ENCODE assay signal across 8 cellular contexts in genomic region chr1:207495816-207496792, GRCh38.
DNase-seq lines count a peak whose midpoint lies in the region; TF ChIP-seq lines count a peak whose summit lies in the region.

TSS of gene CR1 (plus strand) at chr1:207496157. CDS start at chr1:207496268, 111 bp downstream.

- H3K4me1 ChIP-seq in HEK293 (ENCODE audit: control insufficient read depth, insufficient read depth, low read length): no peaks in the 10 kb centered on the region
- no peaks in the 10 kb centered on the region for H3K4me1 ChIP-seq in iPS-20b (ENCODE audit: insufficient read depth, low read length)

- H3K27me3 Mint-ChIP-seq in activated naive CD8-positive, alpha-beta T cell: peaks cover 9% of the 10 kb centered on the region

- DNase-seq in GM10248 (ENCODE audit: extremely low spot score): peak; percentile 43
- DNase-seq in NOMO-1 treated with dmso at 0.1 percent for 144 hours (lab: John Stamatoyannopoulos, UW; ENCODE audit: unreplicated experiment): peak; percentile 68
- DNase-seq in stimulated activated CD4-positive, alpha-beta T cell treated with anti-CD3 and anti-CD28 coated beads, Interleukin-15, amount 100 ng/mL, for 24 hours: peak; percentile 54
- no peak for DNase-seq in NCI-H2029 treated with DMSO at 0.1 percent for 48 hours (lab: John Stamatoyannopoulos, UW)
- no peak for DNase-seq in WERI-Rb-1

- peaks cover 20% of the 10 kb centered on the region for H3K4me1 Mint-ChIP-seq in activated naive CD8-positive, alpha-beta T cell (ENCODE audit: low read depth)

- H3K27me3 ChIP-seq in iPS-20b (ENCODE audit: insufficient read depth, low read length): peaks cover 53% of the 10 kb centered on the region
- H3K27me3 ChIP-seq in WERI-Rb-1 (ENCODE audit: insufficient read depth, low read depth, severe bottlenecking): peaks cover 98% of the 10 kb centered on the region

- H3K4me3 ChIP-seq in HEK293 (ENCODE audit: low read depth, low read length): peak within 1 kb of the TSS; percentile 25
- H3K4me3 ChIP-seq in iPS-20b (ENCODE audit: low read length): peak within 1 kb of the TSS; percentile 82
- H3K4me3 ChIP-seq in WERI-Rb-1 (ENCODE audit: low read depth, low read length): no peak within 1 kb of the TSS

- H3K9me3 ChIP-seq in HEK293 (ENCODE audit: control insufficient read depth, insufficient read depth, low read depth, low read length) (no peaks in the 10 kb centered on the region), iPS-20b (ENCODE audit: insufficient read depth, low read depth, low read length) (no peaks in the 10 kb centered on the region), WERI-Rb-1 (ENCODE audit: severe bottlenecking) (no peaks in the 10 kb centered on the region)

- no peaks in the 10 kb centered on the region for H3K36me3 ChIP-seq in HEK293 (ENCODE audit: control insufficient read depth in 2 of 2, insufficient read depth in 1 of 2, low read length in 2 of 2)
- H3K36me3 ChIP-seq in iPS-20b (ENCODE audit: insufficient read depth, low read depth, low read length): no peaks in the 10 kb centered on the region
- no peaks in the 10 kb centered on the region for H3K36me3 ChIP-seq in WERI-Rb-1

- H3K27ac ChIP-seq in HEK293 (ENCODE audit: extremely low read depth, low read depth, low read length) (no peak within 1 kb of the TSS), iPS-20b (ENCODE audit: low read length) (no peak within 1 kb of the TSS), WERI-Rb-1 (no peak within 1 kb of the TSS)

- H3K36me3 Mint-ChIP-seq in activated naive CD8-positive, alpha-beta T cell: no peaks in the 10 kb centered on the region

- H3K27ac Mint-ChIP-seq in activated naive CD8-positive, alpha-beta T cell: no peak within 1 kb of the TSS

- H3K9ac ChIP-seq in iPS-20b (ENCODE audit: low read depth, low read length): peak within 1 kb of the TSS; percentile 75

- H3K4me3 Mint-ChIP-seq in activated naive CD8-positive, alpha-beta T cell: peak within 1 kb of the TSS; percentile 78

- POLR2A ChIA-PET in GM10248 (lab: Yijun Ruan, JAX): interaction anchor here (0.6 kb wide), 1 partner anchor 42 kb away, joined by 3 read pairs; the partner anchor contains the start of gene CR2
- POLR2A ChIA-PET in HEK293 (lab: Yijun Ruan, JAX): interaction anchor here (0.6 kb wide), 1 partner anchor 102 kb away, joined by 6 read pairs; no protein-coding TSS in a partner anchor

- TF ChIP-seq CTCF in GM10248 (IDR thresholded peaks at IDR 0.05; ENCODE audit: control extremely low read depth, extremely low read depth, low read depth, missing control alignments) (no peak), HEK293 (tag by site-specific recombination; IDR thresholded peaks at IDR 0.05) (no peak), WERI-Rb-1 (IDR thresholded peaks at IDR 0.05; ENCODE audit: low read depth, low read length) (no peak)

- CTCF ChIA-PET in GM10248 (lab: Yijun Ruan, JAX) (interaction anchor here (0.7 to 1.6 kb wide), 4 partner anchors 42 to 160 kb away, joined by 3 to 6 read pairs (median 3); partner anchors contain the start of gene CR2), HEK293 (lab: Yijun Ruan, JAX) (interaction anchor here (1.3 kb wide), 1 partner anchor 42 kb away, joined by 4 read pairs; the partner anchor contains the start of gene CR2)

- H3K9me3 Mint-ChIP-seq in activated naive CD8-positive, alpha-beta T cell (ENCODE audit: low read depth): no peaks in the 10 kb centered on the region

TF ChIP-seq in HEK293, 187 proteins besides CTCF, POLR2A, EP300 and RAD21:
- TF ChIP-seq TCF7L2 (IDR thresholded peaks at IDR 0.05; ENCODE audit: borderline replicate concordance, low read depth, low read length): no peak
- no peak for TF ChIP-seq ZEB2 (tag by site-specific recombination; IDR thresholded peaks at IDR 0.05)
- TF ChIP-seq ZBTB20 (tag by site-specific recombination; IDR thresholded peaks at IDR 0.05): peak; percentile 15; the same call in 1 of the 2 replicates
- peak; percentile 49 for TF ChIP-seq ZBTB26 (tag by site-specific recombination; optimal IDR thresholded peaks at IDR 0.05)
- TF ChIP-seq, protein P1, sequence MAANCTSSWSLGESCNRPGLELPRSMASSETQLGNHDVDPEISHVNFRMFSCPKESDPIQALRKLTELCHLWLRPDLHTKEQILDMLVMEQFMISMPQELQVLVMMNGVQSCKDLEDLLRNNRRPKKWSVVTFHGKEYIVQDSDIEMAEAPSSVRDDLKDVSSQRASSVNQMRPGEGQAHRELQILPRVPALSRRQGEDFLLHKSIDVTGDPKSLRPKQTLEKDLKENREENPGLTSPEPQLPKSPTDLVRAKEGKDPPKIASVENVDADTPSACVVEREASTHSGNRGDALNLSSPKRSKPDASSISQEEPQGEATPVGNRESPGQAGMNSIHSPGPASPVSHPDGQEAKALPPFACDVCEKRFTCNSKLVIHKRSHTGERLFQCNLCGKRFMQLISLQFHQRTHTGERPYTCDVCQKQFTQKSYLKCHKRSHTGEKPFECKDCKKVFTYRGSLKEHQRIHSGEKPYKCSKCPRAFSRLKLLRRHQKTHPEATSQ (tag by site-specific recombination; IDR thresholded peaks at IDR 0.05): no peak
TF ChIP-seq in HEK293: peak in this region for 2.

Comparison
In these comparisons a context has a peak if more than half of its experiments do, and no peak if none do; other contexts are left out.
1. DNase-seq: peak in GM10248 (single experiment), NOMO-1 treated with dmso at 0.1 percent for 144 hours (single experiment) and stimulated activated CD4-positive, alpha-beta T cell treated with anti-CD3 and anti-CD28 coated beads, Interleukin-15, amount 100 ng/mL, for 24 hours (single experiment); none in NCI-H2029 treated with DMSO at 0.1 percent for 48 hours (single experiment) and WERI-Rb-1 (single experiment).